ENCODE assay signal across 8 cellular contexts in the genomic region with DNA sequence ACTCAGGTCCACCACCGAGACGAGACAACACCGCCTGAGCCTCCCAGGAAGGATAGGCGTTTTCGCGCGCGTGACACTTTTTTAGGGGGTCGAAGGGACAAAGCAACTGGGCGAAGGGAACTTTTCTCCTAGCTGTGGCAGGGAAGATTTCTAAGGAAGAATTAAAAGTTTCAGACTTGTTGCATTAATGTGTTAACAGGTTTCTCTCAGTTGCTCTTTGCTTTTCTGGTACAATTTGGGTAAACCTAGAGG. TPM values are rescaled to one million over a fixed set of nuclear protein-coding genes. Genes with fewer than 3 reads are reported as not detected.
DNase-seq lines count a peak whose midpoint lies in the region; ATAC-seq and TF ChIP-seq lines count a peak whose summit lies in the region.

No MANE protein-coding gene starts in this region.

- peak overlapping the region; percentile 97 for H3K27ac Mint-ChIP-seq in HFFc6
- peak overlapping the region; percentile 54 for H3K27ac Mint-ChIP-seq in activated T-helper 2 cell treated with anti-CD3 and anti-CD28 coated beads, Interferon-gamma antibody, Interleukin-2, Interleukin-4, amounts not matched to agents 10 μg/mL and 5 μg/mL and 100 μg/mL, durations not matched to agents 14 hours and 24 hours and 36 hours
- H3K27ac Mint-ChIP-seq in stimulated activated memory B cell treated with anti-CD40 and anti-IgM and Interleukin-4, amounts not matched to agents 10 μg/mL and 1 μg/mL and 100 μg/mL, for 72 hours = peak overlapping the region; percentile 79

- TF ChIP-seq CTCF in HFFc6 (IDR thresholded peaks at IDR 0.05) = no peak

- peak overlapping the region; percentile 99 for H3K4me3 Mint-ChIP-seq in HFFc6
- peak overlapping the region; percentile 96 for H3K4me3 Mint-ChIP-seq in activated T-helper 2 cell treated with anti-CD3 and anti-CD28 coated beads, Interferon-gamma antibody, Interleukin-2, Interleukin-4, amounts not matched to agents 10 μg/mL and 5 μg/mL and 100 μg/mL, durations not matched to agents 14 hours and 24 hours and 36 hours (ENCODE audit: low read depth)
- peak overlapping the region; percentile 95 for H3K4me3 Mint-ChIP-seq in stimulated activated memory B cell treated with anti-CD40 and anti-IgM and Interleukin-4, amounts not matched to agents 10 μg/mL and 1 μg/mL and 100 μg/mL, for 72 hours

- H3K27me3 ChIP-seq in iPS-15b (ENCODE audit: control insufficient read depth, insufficient read depth, low read length) = no peaks in the 10 kb centered on the region

- H3K9me3 ChIP-seq in iPS-15b (ENCODE audit: control insufficient read depth, insufficient read depth, low read length) = no peaks in the 10 kb centered on the region

- H3K9me3 Mint-ChIP-seq in HFFc6 = no peaks in the 10 kb centered on the region
- no peaks in the 10 kb centered on the region for H3K9me3 Mint-ChIP-seq in activated T-helper 2 cell treated with anti-CD3 and anti-CD28 coated beads, Interferon-gamma antibody, Interleukin-2, Interleukin-4, amounts not matched to agents 10 μg/mL and 5 μg/mL and 100 μg/mL, durations not matched to agents 14 hours and 24 hours and 36 hours
- H3K9me3 Mint-ChIP-seq in stimulated activated memory B cell treated with anti-CD40 and anti-IgM and Interleukin-4, amounts not matched to agents 10 μg/mL and 1 μg/mL and 100 μg/mL, for 72 hours = no peaks in the 10 kb centered on the region

- no peaks in the 10 kb centered on the region for H3K36me3 ChIP-seq in iPS-15b (ENCODE audit: control insufficient read depth, insufficient read depth, low read length)

- peaks cover 20% of the 10 kb centered on the region for H3K36me3 Mint-ChIP-seq in HFFc6 (ENCODE audit: low read depth)
- peaks cover 40% of the 10 kb centered on the region for H3K36me3 Mint-ChIP-seq in activated T-helper 2 cell treated with anti-CD3 and anti-CD28 coated beads, Interferon-gamma antibody, Interleukin-2, Interleukin-4, amounts not matched to agents 10 μg/mL and 5 μg/mL and 100 μg/mL, durations not matched to agents 14 hours and 24 hours and 36 hours (ENCODE audit: low read depth)
- H3K36me3 Mint-ChIP-seq in stimulated activated memory B cell treated with anti-CD40 and anti-IgM and Interleukin-4, amounts not matched to agents 10 μg/mL and 1 μg/mL and 100 μg/mL, for 72 hours = peaks cover 14% of the 10 kb centered on the region

- ATAC-seq in stimulated activated memory B cell treated with anti-CD40 and anti-IgM and Interleukin-4, amounts not matched to agents 10 μg/mL and 1 μg/mL and 100 μg/mL, for 72 hours = no peak
- no peak for ATAC-seq in HG03025 (IDR thresholded peaks at IDR 0.05; ENCODE audit: low FRiP score, unreplicated experiment)
- ATAC-seq in GM18907 (IDR thresholded peaks at IDR 0.05; ENCODE audit: unreplicated experiment) = no peak

- H3K4me3 ChIP-seq in iPS-15b (ENCODE audit: low read depth, low read length) = peak overlapping the region; percentile 95

- H3K9ac ChIP-seq in iPS-15b (ENCODE audit: low read depth, low read length) = peak overlapping the region; percentile 81

- intact Hi-C loops in activated T-helper 2 cell treated with anti-CD3 and anti-CD28 coated beads, Interferon-gamma antibody, Interleukin-2, Interleukin-4, amounts not matched to agents 10 μg/mL and 5 μg/mL and 100 μg/mL, durations not matched to agents 14 hours and 24 hours and 36 hours (cut with micrococcal nuclease) = loop anchor here (1.0 to 10.0 kb wide), 6 partner anchors 35 to 385 kb away; partner anchors contain the start of gene YAE1

- peaks cover 4% of the 10 kb centered on the region for H3K4me1 ChIP-seq in iPS-15b (ENCODE audit: control insufficient read depth, insufficient read depth, low read length)

- no peak for DNase-seq in HFFc6
- DNase-seq in activated T-helper 2 cell treated with anti-CD3 and anti-CD28 coated beads, Interferon-gamma antibody, Interleukin-2, Interleukin-4, amounts not matched to agents 10 μg/mL and 5 μg/mL and 100 μg/mL, durations not matched to agents 14 hours and 24 hours and 36 hours (ENCODE audit: low spot score) = no peak
- no peak for DNase-seq in A172 (ENCODE audit: low spot score)
- DNase-seq in Ammon's horn (ENCODE audit: low spot score) = no peak

- H3K4me1 Mint-ChIP-seq in HFFc6 (ENCODE audit: low read depth) = peaks cover 57% of the 10 kb centered on the region
- H3K4me1 Mint-ChIP-seq in activated T-helper 2 cell treated with anti-CD3 and anti-CD28 coated beads, Interferon-gamma antibody, Interleukin-2, Interleukin-4, amounts not matched to agents 10 μg/mL and 5 μg/mL and 100 μg/mL, durations not matched to agents 14 hours and 24 hours and 36 hours (ENCODE audit: low read depth) = peaks cover 38% of the 10 kb centered on the region
- H3K4me1 Mint-ChIP-seq in stimulated activated memory B cell treated with anti-CD40 and anti-IgM and Interleukin-4, amounts not matched to agents 10 μg/mL and 1 μg/mL and 100 μg/mL, for 72 hours = peaks cover 48% of the 10 kb centered on the region

- H3K27me3 Mint-ChIP-seq in HFFc6 (ENCODE audit: insufficient read depth) = peaks cover 1% of the 10 kb centered on the region; the same call in 1 of the 2 replicates
- no peaks in the 10 kb centered on the region for H3K27me3 Mint-ChIP-seq in activated T-helper 2 cell treated with anti-CD3 and anti-CD28 coated beads, Interferon-gamma antibody, Interleukin-2, Interleukin-4, amounts not matched to agents 10 μg/mL and 5 μg/mL and 100 μg/mL, durations not matched to agents 14 hours and 24 hours and 36 hours (ENCODE audit: low read depth)
- H3K27me3 Mint-ChIP-seq in stimulated activated memory B cell treated with anti-CD40 and anti-IgM and Interleukin-4, amounts not matched to agents 10 μg/mL and 1 μg/mL and 100 μg/mL, for 72 hours = no peaks in the 10 kb centered on the region

RNA-seq across cellular contexts. Expression of gene CDK13, which starts 1.8 kb away (rescaled TPM):
- 10 to 100 TPM; 28.8 to 31.7 (median 30.2) TPM for total RNA-seq in HFFc6 (2021; fragmentation: NEBNext Ultra II Directional; extraction: Animal tissue kit (Norgen Biotek cat#: 25700))
- 45.5 and 47.4 TPM in 2 replicates for total RNA-seq in activated T-helper 2 cell treated with anti-CD3 and anti-CD28 coated beads, Interferon-gamma antibody, Interleukin-2, Interleukin-4, amounts not matched to agents 10 μg/mL and 5 μg/mL and 100 μg/mL, durations not matched to agents 14 hours and 24 hours and 36 hours
- total RNA-seq in A172 (2014; rRNA removed; shearing (Covaris generic)) = 49.3 and 53.2 TPM in 2 replicates
